Comparison of ENCODE assay signal across 16 cellular contexts in genomic region chr15:85755942-85756341, GRCh38. TPM values are rescaled to one million over a fixed set of nuclear protein-coding genes. Genes with fewer than 3 reads are reported as not detected.
DNase-seq lines count a peak whose midpoint lies in the region; ATAC-seq and TF ChIP-seq lines count a peak whose summit lies in the region.
"Had no signal": no experiment of that assay in that cellular context is flagged by ENCODE, and none has a peak within 500 bp of the region (broad histone marks: within the 10 kb centered on the region; RNA-seq: fewer than 3 reads in every experiment).

No MANE protein-coding gene starts in this region.

- POLR2A ChIA-PET in RWPE1 (lab: Yijun Ruan, JAX; ENCODE audit: low non-redundant PET), result no interaction called here

- H3K27ac ChIP-seq in RWPE1 (peak overlapping the region; percentile 78; the same call in 1 of the 2 replicates), sigmoid colon (no peak overlapping the region)
- H3K27ac ChIP-seq: Peyer's patch had no signal

- no peak for TF ChIP-seq EP300 in sigmoid colon (IDR thresholded peaks at IDR 0.05)

- no peaks in the 10 kb centered on the region for H3K27me3 ChIP-seq in sigmoid colon
- H3K27me3 ChIP-seq: Peyer's patch had no signal

- no peak for TF ChIP-seq POLR2A in sigmoid colon (IDR thresholded peaks at IDR 0.05)

- CTCF ChIA-PET in RWPE1 (lab: Yijun Ruan, JAX), result no interaction called here

- H3K4me3 ChIP-seq in sigmoid colon, result no peak overlapping the region
- H3K4me3 ChIP-seq: Peyer's patch had no signal

- intact Hi-C loops in sigmoid colon (cut with DNase I), result no loop called here

- TF ChIP-seq CTCF in RWPE1 (conservative IDR thresholded peaks at IDR 0.05; ENCODE audit: low read depth), result no peak
- TF ChIP-seq CTCF in sigmoid colon (IDR thresholded peaks at IDR 0.05), result no peak

- peak; percentile 54 for DNase-seq in activated effector memory CD4-positive, alpha-beta T cell treated with anti-CD3 and anti-CD28 coated beads, Interleukin-2, amount 50 U/mL, for 16 hours
- DNase-seq in activated effector memory CD4-positive, alpha-beta T cell treated with Interleukin-2 at 50 U/mL for 16 hours, result no peak
- no peak for DNase-seq in RWPE1 (ENCODE audit: low spot score)
- peak; percentile 31 for DNase-seq in left lobe of liver (ENCODE audit: low spot score)
- DNase-seq in sigmoid colon, result peak; percentile 42
- no peak for DNase-seq in stimulated activated CD8-positive, alpha-beta memory T cell treated with anti-CD3 and anti-CD28 coated beads, Interleukin-4, amount 100 ng/mL, for 48 hours
- no peak for DNase-seq in iPS-NIHi11 (ENCODE audit: low spot score)
- DNase-seq: 8988T; DMS79; GOT3; KBM-7; NCI-H1105; NCI-H1694; NK-92 treated with Interleukin-12 subunit alpha and Interleukin-12 subunit beta, amount 100 ng/mL, for 24 hours had no signal

- peaks cover 0 to 26% (median 23%) of the 10 kb centered on the region in 4 donors for H3K4me1 ChIP-seq in sigmoid colon

- ATAC-seq in left lobe of liver (no peak), HG03196 (IDR thresholded peaks at IDR 0.05; ENCODE audit: unreplicated experiment) (no peak)

- peaks cover 0 to 6% (median 0%) of the 10 kb centered on the region in 4 donors for H3K36me3 ChIP-seq in sigmoid colon

- 94 to 96% methylated on average over 4 of the region's 4 CpGs for WGBS in sigmoid colon, 2 donors

- no peaks in the 10 kb centered on the region for H3K9me3 ChIP-seq in sigmoid colon
- H3K9me3 ChIP-seq: Peyer's patch had no signal

RNA-seq across cellular contexts. Expression of gene KLHL25, which starts 38.8 kb away (rescaled TPM):
- total RNA-seq in left lobe of liver, result 6.7 TPM
- total RNA-seq in sigmoid colon, result 1 to 10 TPM; 4.1 to 9.0 (median 6.9) TPM
- 1 to 10 TPM; 3.0 to 7.7 (median 4.6) TPM for polyA plus RNA-seq in sigmoid colon

Comparison
In these comparisons a context has a peak if more than half of its experiments do, and no peak if none do; other contexts are left out.
1. DNase-seq: peak in activated effector memory CD4-positive, alpha-beta T cell treated with anti-CD3 and anti-CD28 coated beads, Interleukin-2, amount 50 U/mL, for 16 hours (single experiment), left lobe of liver (single experiment) and sigmoid colon (single experiment); none in activated effector memory CD4-positive, alpha-beta T cell treated with Interleukin-2 at 50 U/mL for 16 hours (single experiment), RWPE1 (single experiment), stimulated activated CD8-positive, alpha-beta memory T cell treated with anti-CD3 and anti-CD28 coated beads, Interleukin-4, amount 100 ng/mL, for 48 hours (single experiment) and iPS-NIHi11 (single experiment).